1 cellular context compared by ENCODE assay signal in the genomic region with DNA sequence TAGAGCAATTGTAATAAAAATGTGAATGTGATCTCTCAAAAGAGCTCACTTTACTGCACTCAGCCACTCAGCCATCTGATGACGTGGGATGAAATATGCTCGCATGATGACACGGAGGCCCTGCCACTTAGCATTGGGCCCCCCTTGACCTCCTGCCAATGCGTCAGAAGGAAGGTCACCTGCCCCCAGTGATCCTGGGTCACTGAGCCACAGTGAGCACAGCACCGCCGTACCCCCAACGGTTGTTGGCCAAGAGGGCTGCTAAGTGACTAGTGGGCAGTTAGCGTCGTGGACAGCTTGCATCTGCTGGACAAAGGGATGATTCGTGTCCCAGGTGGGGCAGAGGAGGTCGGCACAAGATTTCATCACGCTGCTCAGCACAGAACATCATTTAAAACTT.
TF ChIP-seq lines count a peak whose summit lies in the region.

No MANE protein-coding gene starts in this region.

TF ChIP-seq in H1, 55 proteins besides CTCF, POLR2A, EP300 and RAD21:
- no peak for TF ChIP-seq BRCA1 (IDR thresholded peaks at IDR 0.05; ENCODE audit: low read depth, low read length)
- TF ChIP-seq, protein P1, sequence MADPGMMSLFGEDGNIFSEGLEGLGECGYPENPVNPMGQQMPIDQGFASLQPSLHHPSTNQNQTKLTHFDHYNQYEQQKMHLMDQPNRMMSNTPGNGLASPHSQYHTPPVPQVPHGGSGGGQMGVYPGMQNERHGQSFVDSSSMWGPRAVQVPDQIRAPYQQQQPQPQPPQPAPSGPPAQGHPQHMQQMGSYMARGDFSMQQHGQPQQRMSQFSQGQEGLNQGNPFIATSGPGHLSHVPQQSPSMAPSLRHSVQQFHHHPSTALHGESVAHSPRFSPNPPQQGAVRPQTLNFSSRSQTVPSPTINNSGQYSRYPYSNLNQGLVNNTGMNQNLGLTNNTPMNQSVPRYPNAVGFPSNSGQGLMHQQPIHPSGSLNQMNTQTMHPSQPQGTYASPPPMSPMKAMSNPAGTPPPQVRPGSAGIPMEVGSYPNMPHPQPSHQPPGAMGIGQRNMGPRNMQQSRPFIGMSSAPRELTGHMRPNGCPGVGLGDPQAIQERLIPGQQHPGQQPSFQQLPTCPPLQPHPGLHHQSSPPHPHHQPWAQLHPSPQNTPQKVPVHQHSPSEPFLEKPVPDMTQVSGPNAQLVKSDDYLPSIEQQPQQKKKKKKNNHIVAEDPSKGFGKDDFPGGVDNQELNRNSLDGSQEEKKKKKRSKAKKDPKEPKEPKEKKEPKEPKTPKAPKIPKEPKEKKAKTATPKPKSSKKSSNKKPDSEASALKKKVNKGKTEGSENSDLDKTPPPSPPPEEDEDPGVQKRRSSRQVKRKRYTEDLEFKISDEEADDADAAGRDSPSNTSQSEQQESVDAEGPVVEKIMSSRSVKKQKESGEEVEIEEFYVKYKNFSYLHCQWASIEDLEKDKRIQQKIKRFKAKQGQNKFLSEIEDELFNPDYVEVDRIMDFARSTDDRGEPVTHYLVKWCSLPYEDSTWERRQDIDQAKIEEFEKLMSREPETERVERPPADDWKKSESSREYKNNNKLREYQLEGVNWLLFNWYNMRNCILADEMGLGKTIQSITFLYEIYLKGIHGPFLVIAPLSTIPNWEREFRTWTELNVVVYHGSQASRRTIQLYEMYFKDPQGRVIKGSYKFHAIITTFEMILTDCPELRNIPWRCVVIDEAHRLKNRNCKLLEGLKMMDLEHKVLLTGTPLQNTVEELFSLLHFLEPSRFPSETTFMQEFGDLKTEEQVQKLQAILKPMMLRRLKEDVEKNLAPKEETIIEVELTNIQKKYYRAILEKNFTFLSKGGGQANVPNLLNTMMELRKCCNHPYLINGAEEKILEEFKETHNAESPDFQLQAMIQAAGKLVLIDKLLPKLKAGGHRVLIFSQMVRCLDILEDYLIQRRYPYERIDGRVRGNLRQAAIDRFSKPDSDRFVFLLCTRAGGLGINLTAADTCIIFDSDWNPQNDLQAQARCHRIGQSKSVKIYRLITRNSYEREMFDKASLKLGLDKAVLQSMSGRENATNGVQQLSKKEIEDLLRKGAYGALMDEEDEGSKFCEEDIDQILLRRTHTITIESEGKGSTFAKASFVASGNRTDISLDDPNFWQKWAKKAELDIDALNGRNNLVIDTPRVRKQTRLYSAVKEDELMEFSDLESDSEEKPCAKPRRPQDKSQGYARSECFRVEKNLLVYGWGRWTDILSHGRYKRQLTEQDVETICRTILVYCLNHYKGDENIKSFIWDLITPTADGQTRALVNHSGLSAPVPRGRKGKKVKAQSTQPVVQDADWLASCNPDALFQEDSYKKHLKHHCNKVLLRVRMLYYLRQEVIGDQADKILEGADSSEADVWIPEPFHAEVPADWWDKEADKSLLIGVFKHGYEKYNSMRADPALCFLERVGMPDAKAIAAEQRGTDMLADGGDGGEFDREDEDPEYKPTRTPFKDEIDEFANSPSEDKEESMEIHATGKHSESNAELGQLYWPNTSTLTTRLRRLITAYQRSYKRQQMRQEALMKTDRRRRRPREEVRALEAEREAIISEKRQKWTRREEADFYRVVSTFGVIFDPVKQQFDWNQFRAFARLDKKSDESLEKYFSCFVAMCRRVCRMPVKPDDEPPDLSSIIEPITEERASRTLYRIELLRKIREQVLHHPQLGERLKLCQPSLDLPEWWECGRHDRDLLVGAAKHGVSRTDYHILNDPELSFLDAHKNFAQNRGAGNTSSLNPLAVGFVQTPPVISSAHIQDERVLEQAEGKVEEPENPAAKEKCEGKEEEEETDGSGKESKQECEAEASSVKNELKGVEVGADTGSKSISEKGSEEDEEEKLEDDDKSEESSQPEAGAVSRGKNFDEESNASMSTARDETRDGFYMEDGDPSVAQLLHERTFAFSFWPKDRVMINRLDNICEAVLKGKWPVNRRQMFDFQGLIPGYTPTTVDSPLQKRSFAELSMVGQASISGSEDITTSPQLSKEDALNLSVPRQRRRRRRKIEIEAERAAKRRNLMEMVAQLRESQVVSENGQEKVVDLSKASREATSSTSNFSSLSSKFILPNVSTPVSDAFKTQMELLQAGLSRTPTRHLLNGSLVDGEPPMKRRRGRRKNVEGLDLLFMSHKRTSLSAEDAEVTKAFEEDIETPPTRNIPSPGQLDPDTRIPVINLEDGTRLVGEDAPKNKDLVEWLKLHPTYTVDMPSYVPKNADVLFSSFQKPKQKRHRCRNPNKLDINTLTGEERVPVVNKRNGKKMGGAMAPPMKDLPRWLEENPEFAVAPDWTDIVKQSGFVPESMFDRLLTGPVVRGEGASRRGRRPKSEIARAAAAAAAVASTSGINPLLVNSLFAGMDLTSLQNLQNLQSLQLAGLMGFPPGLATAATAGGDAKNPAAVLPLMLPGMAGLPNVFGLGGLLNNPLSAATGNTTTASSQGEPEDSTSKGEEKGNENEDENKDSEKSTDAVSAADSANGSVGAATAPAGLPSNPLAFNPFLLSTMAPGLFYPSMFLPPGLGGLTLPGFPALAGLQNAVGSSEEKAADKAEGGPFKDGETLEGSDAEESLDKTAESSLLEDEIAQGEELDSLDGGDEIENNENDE (IDR thresholded peaks at IDR 0.05; ENCODE audit: insufficient replicate concordance, low read length) = no peak
- no peak for TF ChIP-seq SRF (IDR thresholded peaks at IDR 0.05; ENCODE audit: low read depth, low read length)
